13 cellular contexts compared by ENCODE assay signal in the genomic region with DNA sequence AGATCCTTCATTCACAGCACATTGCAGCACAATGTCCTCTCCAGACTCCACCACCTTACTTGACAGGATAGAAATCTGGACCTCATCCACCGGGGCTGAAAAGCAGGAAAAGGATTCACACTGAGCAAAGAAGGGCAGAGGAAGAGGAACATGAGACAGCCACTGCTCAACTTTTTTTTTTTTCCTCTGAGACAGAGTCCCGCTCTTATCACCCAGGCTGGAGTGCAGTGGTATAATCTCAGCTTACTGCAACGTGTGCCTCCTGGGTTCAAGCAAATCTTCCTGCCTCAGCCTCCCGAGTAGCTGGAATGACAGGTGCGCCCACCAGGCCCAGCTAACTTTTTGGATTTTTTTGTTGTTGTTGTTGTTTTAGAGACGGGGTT. TPM values are rescaled to one million over a fixed set of nuclear protein-coding genes. Genes with fewer than 3 reads are reported as not detected.
DNase-seq lines count a peak whose midpoint lies in the region; ATAC-seq and TF ChIP-seq lines count a peak whose summit lies in the region.
"Had no signal": no experiment of that assay in that cellular context is flagged by ENCODE, and none has a peak within 500 bp of the region (broad histone marks: within the 10 kb centered on the region; RNA-seq: fewer than 3 reads in every experiment).

No MANE protein-coding gene starts in this region.

- H3K27ac Mint-ChIP-seq in T-helper 2 cell treated with Interferon-gamma antibody and Interleukin-4, amounts not matched to agents 5 μg/mL and 100 μg/mL, for 36 hours, result no peak overlapping the region

- H4K20me1 ChIP-seq in BLaER1, result no peaks in the 10 kb centered on the region

- H3K27ac ChIP-seq in BLaER1, result no peak overlapping the region
- peak overlapping the region; percentile 20 to 73 for H3K27ac ChIP-seq in coronary artery
- peak overlapping the region; percentile 61 for H3K27ac ChIP-seq in neutrophil

- no peak overlapping the region for H3K4me3 Mint-ChIP-seq in T-helper 2 cell treated with Interferon-gamma antibody and Interleukin-4, amounts not matched to agents 5 μg/mL and 100 μg/mL, for 36 hours

- no peak for TF ChIP-seq CTCF in coronary artery (IDR thresholded peaks at IDR 0.05)
- TF ChIP-seq CTCF in neutrophil (IDR thresholded peaks at IDR 0.05), result no peak

- H3K4me3 ChIP-seq in BLaER1, result no peak overlapping the region
- H3K4me3 ChIP-seq in coronary artery, result no peak overlapping the region
- no peak overlapping the region for H3K4me3 ChIP-seq in neutrophil (ENCODE audit: low read depth in 1 of 2, low read length in 1 of 2)
- H3K4me3 ChIP-seq: mucosa of descending colon had no signal

- peaks cover 3% of the 10 kb centered on the region for H3K4me1 Mint-ChIP-seq in T-helper 2 cell treated with Interferon-gamma antibody and Interleukin-4, amounts not matched to agents 5 μg/mL and 100 μg/mL, for 36 hours (ENCODE audit: low read depth)

- H3K9me3 ChIP-seq in BLaER1 (no peaks in the 10 kb centered on the region), neutrophil (no peaks in the 10 kb centered on the region)
- H3K9me3 ChIP-seq: mucosa of descending colon had no signal

- peaks cover 6% of the 10 kb centered on the region for H3K36me3 Mint-ChIP-seq in T-helper 2 cell treated with Interferon-gamma antibody and Interleukin-4, amounts not matched to agents 5 μg/mL and 100 μg/mL, for 36 hours (ENCODE audit: low read depth)

- H3K27me3 Mint-ChIP-seq in T-helper 2 cell treated with Interferon-gamma antibody and Interleukin-4, amounts not matched to agents 5 μg/mL and 100 μg/mL, for 36 hours (ENCODE audit: low read depth), result peaks cover 2% of the 10 kb centered on the region

- peak; percentile 46 for DNase-seq in G401 (ENCODE audit: low spot score)
- DNase-seq in coronary artery (ENCODE audit: low spot score), result no peak
- no peak for DNase-seq in T-helper 2 cell treated with Interferon-gamma antibody and Interleukin-4, amounts not matched to agents 5 μg/mL and 100 μg/mL, for 36 hours (ENCODE audit: low spot score)
- DNase-seq in activated naive CD4-positive, alpha-beta T cell treated with anti-CD3 and anti-CD28 coated beads, Interleukin-2, amount 50 U/mL, for 16 hours, result no peak
- DNase-seq: activated effector memory CD4-positive, alpha-beta T cell treated with Interleukin-2 at 50 U/mL for 16 hours; COR-L47; mucosa of descending colon; NCI-H2029 treated with DMSO at 0.1 percent for 48 hours; NCI-H510A treated with DMSO at 0.1 percent for 48 hours had no signal

- H3K9ac ChIP-seq in BLaER1, result no peak overlapping the region

- 0 out of 2 replicates have a peak overlapping the region, but pooled peaks have one; percentile 5 for H3K4me2 ChIP-seq in BLaER1

- H3K27me3 ChIP-seq in BLaER1, result no peaks in the 10 kb centered on the region
- H3K27me3 ChIP-seq in neutrophil, result no peaks in the 10 kb centered on the region

- no peak for ATAC-seq in GM21390 (IDR thresholded peaks at IDR 0.05; ENCODE audit: unreplicated experiment)
- no peak for ATAC-seq in GM21529 (IDR thresholded peaks at IDR 0.05; ENCODE audit: unreplicated experiment)
- ATAC-seq: mucosa of descending colon had no signal

- H3K4me1 ChIP-seq in BLaER1, result peaks cover 12% of the 10 kb centered on the region
- peaks cover 21 to 22% of the 10 kb centered on the region in 2 experiments for H3K4me1 ChIP-seq in neutrophil (ENCODE audit: control insufficient read depth in 1 of 2, insufficient read depth in 1 of 2, low read depth in 1 of 2, low read length in 1 of 2)

- H3K36me3 ChIP-seq in BLaER1 (no peaks in the 10 kb centered on the region; the same call in 1 of the 2 replicates), neutrophil (peaks cover 99% of the 10 kb centered on the region)

- in situ Hi-C loops in G401 (cut with HindIII; ENCODE audit: low sequenced_read_pairs), result no loop called here

- H3K9me3 Mint-ChIP-seq in T-helper 2 cell treated with Interferon-gamma antibody and Interleukin-4, amounts not matched to agents 5 μg/mL and 100 μg/mL, for 36 hours, result no peaks in the 10 kb centered on the region

RNA-seq across cellular contexts. Expression of gene PECAM1, which starts 34.4 kb away (rescaled TPM):
- total RNA-seq in G401 (2014; rRNA removed; shearing (Covaris generic)), result 0.06 TPM in 1 of 2 replicates, not detected in the other
